ENCODE assay signal across 1 cellular context in genomic region chr1:155241069-155241679, GRCh38.
TF ChIP-seq lines count a peak whose summit lies in the region.

No MANE protein-coding gene starts in this region.

TF ChIP-seq in K562, 482 proteins besides CTCF, POLR2A, EP300 and RAD21 (continued from another document and continues in another):
- TF ChIP-seq SMARCB1 (IDR thresholded peaks at IDR 0.05; ENCODE audit: insufficient read length, low read depth) (no peak), RBM25 (IDR thresholded peaks at IDR 0.05; ENCODE audit: low read depth, low read length, severe bottlenecking) (no peak), KDM1A (IDR thresholded peaks at IDR 0.05) (no peak), TEAD1 (CRISPR knock-in tag; IDR thresholded peaks at IDR 0.05) (no peak), ILK (tag; IDR thresholded peaks at IDR 0.05; ENCODE audit: borderline replicate concordance, low read depth) (no peak), ZNF717 (CRISPR knock-in tag; IDR thresholded peaks at IDR 0.05) (no peak), SLC30A9 (CRISPR knock-in tag; IDR thresholded peaks at IDR 0.05) (no peak), ZNF124 (CRISPR knock-in tag; IDR thresholded peaks at IDR 0.05) (no peak), ZNF436 (CRISPR knock-in tag; IDR thresholded peaks at IDR 0.05) (no peak), CEBPG (CRISPR knock-in tag; IDR thresholded peaks at IDR 0.05) (peak; percentile 93), CEBPG (tag; conservative IDR thresholded peaks at IDR 0.05 in 1 of 2, IDR thresholded peaks at IDR 0.05 in 1 of 2) (peak; percentile 73 to 81; a peak in 3 of 4 replicates), PPARD (CRISPR knock-in tag; IDR thresholded peaks at IDR 0.05) (no peak), USF2 (CRISPR knock-in tag; IDR thresholded peaks at IDR 0.05) (peak; percentile 100), NFYB (IDR thresholded peaks at IDR 0.05; ENCODE audit: extremely low read depth, insufficient read length) (no peak), ZNF445 (CRISPR knock-in tag; IDR thresholded peaks at IDR 0.05; ENCODE audit: low read depth) (no peak), RBBP5 (IDR thresholded peaks at IDR 0.05; ENCODE audit: borderline replicate concordance, insufficient read depth, low read length, poor library complexity, severe bottlenecking) (no peak), ZNF551 (CRISPR knock-in tag; IDR thresholded peaks at IDR 0.05) (no peak), FIP1L1 (IDR thresholded peaks at IDR 0.05; ENCODE audit: low read depth, low read length, poor library complexity, severe bottlenecking) (no peak), CCAR2 (IDR thresholded peaks at IDR 0.05; ENCODE audit: low read depth, low read length) (no peak), MEF2D (tag; conservative IDR thresholded peaks at IDR 0.05; ENCODE audit: low read depth) (no peak), RAD51 (IDR thresholded peaks at IDR 0.05; ENCODE audit: borderline replicate concordance, low read depth) (peak; percentile 99), ZBTB7A (IDR thresholded peaks at IDR 0.05; ENCODE audit: borderline replicate concordance, control insufficient read depth, low read depth, low read length) (no peak), MTA2 (IDR thresholded peaks at IDR 0.05; ENCODE audit: low read depth) (no peak), ETV1 (tag; conservative IDR thresholded peaks at IDR 0.05; ENCODE audit: low read depth) (peak; percentile 71), ZNF699 (CRISPR knock-in tag; IDR thresholded peaks at IDR 0.05; ENCODE audit: insufficient replicate concordance) (no peak), PREB (CRISPR knock-in tag; IDR thresholded peaks at IDR 0.05) (no peak), TOE1 (IDR thresholded peaks at IDR 0.05; ENCODE audit: borderline replicate concordance) (peak; percentile 98), TOE1 (CRISPR knock-in tag; IDR thresholded peaks at IDR 0.05; ENCODE audit: borderline replicate concordance, low read depth) (no peak), HINFP (tag; conservative IDR thresholded peaks at IDR 0.05; ENCODE audit: low read depth) (no peak), SMAD3 (CRISPR knock-in tag; conservative IDR thresholded peaks at IDR 0.05) (no peak), SMAD1 (IDR thresholded peaks at IDR 0.05; ENCODE audit: low read depth, low read length, partially characterized antibody) (no peak), SREBF1 (IDR thresholded peaks at IDR 0.05; ENCODE audit: borderline replicate concordance, low read depth, low read length) (no peak), EWSR1 (IDR thresholded peaks at IDR 0.05; ENCODE audit: borderline replicate concordance, low read depth, partially characterized antibody) (no peak), FOXJ2 (tag; IDR thresholded peaks at IDR 0.05) (no peak), ERF (CRISPR knock-in tag; IDR thresholded peaks at IDR 0.05) (no peak), NCOA6 (IDR thresholded peaks at IDR 0.05) (no peak), KDM2B (CRISPR knock-in tag; IDR thresholded peaks at IDR 0.05) (no peak), ZNF197 (CRISPR knock-in tag; IDR thresholded peaks at IDR 0.05; ENCODE audit: low read depth) (no peak), EZH2 (IDR thresholded peaks at IDR 0.05; ENCODE audit: borderline replicate concordance, low read depth, low read length) (no peak)
- TF ChIP-seq, protein P1, sequence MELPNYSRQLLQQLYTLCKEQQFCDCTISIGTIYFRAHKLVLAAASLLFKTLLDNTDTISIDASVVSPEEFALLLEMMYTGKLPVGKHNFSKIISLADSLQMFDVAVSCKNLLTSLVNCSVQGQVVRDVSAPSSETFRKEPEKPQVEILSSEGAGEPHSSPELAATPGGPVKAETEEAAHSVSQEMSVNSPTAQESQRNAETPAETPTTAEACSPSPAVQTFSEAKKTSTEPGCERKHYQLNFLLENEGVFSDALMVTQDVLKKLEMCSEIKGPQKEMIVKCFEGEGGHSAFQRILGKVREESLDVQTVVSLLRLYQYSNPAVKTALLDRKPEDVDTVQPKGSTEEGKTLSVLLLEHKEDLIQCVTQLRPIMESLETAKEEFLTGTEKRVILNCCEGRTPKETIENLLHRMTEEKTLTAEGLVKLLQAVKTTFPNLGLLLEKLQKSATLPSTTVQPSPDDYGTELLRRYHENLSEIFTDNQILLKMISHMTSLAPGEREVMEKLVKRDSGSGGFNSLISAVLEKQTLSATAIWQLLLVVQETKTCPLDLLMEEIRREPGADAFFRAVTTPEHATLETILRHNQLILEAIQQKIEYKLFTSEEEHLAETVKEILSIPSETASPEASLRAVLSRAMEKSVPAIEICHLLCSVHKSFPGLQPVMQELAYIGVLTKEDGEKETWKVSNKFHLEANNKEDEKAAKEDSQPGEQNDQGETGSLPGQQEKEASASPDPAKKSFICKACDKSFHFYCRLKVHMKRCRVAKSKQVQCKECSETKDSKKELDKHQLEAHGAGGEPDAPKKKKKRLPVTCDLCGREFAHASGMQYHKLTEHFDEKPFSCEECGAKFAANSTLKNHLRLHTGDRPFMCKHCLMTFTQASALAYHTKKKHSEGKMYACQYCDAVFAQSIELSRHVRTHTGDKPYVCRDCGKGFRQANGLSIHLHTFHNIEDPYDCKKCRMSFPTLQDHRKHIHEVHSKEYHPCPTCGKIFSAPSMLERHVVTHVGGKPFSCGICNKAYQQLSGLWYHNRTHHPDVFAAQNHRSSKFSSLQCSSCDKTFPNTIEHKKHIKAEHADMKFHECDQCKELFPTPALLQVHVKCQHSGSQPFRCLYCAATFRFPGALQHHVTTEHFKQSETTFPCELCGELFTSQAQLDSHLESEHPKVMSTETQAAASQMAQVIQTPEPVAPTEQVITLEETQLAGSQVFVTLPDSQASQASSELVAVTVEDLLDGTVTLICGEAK (IDR thresholded peaks at IDR 0.05): peak; percentile 94
- TF ChIP-seq, protein P1 (CRISPR knock-in tag; IDR thresholded peaks at IDR 0.05): no peak
- TF ChIP-seq, protein P2, sequence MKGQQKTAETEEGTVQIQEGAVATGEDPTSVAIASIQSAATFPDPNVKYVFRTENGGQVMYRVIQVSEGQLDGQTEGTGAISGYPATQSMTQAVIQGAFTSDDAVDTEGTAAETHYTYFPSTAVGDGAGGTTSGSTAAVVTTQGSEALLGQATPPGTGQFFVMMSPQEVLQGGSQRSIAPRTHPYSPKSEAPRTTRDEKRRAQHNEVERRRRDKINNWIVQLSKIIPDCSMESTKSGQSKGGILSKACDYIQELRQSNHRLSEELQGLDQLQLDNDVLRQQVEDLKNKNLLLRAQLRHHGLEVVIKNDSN (CRISPR knock-in tag; IDR thresholded peaks at IDR 0.05): peak; percentile 99
- TF ChIP-seq, protein P3, sequence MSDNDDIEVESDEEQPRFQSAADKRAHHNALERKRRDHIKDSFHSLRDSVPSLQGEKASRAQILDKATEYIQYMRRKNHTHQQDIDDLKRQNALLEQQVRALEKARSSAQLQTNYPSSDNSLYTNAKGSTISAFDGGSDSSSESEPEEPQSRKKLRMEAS (CRISPR knock-in tag; IDR thresholded peaks at IDR 0.05): no peak
- TF ChIP-seq, protein P4, sequence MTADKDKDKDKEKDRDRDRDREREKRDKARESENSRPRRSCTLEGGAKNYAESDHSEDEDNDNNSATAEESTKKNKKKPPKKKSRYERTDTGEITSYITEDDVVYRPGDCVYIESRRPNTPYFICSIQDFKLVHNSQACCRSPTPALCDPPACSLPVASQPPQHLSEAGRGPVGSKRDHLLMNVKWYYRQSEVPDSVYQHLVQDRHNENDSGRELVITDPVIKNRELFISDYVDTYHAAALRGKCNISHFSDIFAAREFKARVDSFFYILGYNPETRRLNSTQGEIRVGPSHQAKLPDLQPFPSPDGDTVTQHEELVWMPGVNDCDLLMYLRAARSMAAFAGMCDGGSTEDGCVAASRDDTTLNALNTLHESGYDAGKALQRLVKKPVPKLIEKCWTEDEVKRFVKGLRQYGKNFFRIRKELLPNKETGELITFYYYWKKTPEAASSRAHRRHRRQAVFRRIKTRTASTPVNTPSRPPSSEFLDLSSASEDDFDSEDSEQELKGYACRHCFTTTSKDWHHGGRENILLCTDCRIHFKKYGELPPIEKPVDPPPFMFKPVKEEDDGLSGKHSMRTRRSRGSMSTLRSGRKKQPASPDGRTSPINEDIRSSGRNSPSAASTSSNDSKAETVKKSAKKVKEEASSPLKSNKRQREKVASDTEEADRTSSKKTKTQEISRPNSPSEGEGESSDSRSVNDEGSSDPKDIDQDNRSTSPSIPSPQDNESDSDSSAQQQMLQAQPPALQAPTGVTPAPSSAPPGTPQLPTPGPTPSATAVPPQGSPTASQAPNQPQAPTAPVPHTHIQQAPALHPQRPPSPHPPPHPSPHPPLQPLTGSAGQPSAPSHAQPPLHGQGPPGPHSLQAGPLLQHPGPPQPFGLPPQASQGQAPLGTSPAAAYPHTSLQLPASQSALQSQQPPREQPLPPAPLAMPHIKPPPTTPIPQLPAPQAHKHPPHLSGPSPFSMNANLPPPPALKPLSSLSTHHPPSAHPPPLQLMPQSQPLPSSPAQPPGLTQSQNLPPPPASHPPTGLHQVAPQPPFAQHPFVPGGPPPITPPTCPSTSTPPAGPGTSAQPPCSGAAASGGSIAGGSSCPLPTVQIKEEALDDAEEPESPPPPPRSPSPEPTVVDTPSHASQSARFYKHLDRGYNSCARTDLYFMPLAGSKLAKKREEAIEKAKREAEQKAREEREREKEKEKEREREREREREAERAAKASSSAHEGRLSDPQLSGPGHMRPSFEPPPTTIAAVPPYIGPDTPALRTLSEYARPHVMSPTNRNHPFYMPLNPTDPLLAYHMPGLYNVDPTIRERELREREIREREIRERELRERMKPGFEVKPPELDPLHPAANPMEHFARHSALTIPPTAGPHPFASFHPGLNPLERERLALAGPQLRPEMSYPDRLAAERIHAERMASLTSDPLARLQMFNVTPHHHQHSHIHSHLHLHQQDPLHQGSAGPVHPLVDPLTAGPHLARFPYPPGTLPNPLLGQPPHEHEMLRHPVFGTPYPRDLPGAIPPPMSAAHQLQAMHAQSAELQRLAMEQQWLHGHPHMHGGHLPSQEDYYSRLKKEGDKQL (CRISPR knock-in tag; IDR thresholded peaks at IDR 0.05; ENCODE audit: borderline replicate concordance): no peak
- TF ChIP-seq, protein P5, sequence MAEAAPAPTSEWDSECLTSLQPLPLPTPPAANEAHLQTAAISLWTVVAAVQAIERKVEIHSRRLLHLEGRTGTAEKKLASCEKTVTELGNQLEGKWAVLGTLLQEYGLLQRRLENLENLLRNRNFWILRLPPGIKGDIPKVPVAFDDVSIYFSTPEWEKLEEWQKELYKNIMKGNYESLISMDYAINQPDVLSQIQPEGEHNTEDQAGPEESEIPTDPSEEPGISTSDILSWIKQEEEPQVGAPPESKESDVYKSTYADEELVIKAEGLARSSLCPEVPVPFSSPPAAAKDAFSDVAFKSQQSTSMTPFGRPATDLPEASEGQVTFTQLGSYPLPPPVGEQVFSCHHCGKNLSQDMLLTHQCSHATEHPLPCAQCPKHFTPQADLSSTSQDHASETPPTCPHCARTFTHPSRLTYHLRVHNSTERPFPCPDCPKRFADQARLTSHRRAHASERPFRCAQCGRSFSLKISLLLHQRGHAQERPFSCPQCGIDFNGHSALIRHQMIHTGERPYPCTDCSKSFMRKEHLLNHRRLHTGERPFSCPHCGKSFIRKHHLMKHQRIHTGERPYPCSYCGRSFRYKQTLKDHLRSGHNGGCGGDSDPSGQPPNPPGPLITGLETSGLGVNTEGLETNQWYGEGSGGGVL (CRISPR knock-in tag; IDR thresholded peaks at IDR 0.05): no peak
